ENCODE assay signal across 11 cellular contexts in genomic region chr19:18834644-18834984, GRCh38. TPM values are rescaled to one million over a fixed set of nuclear protein-coding genes. Genes with fewer than 3 reads are reported as not detected.
A peak's percentile ranks its signal among the peaks of the same experiment; 100 is the strongest.
DNase-seq lines count a peak whose midpoint lies in the region; ATAC-seq and TF ChIP-seq lines count a peak whose summit lies in the region.
"Had no signal": no experiment of that assay in that cellular context is flagged by ENCODE, and none has a peak within 500 bp of the region (broad histone marks: within the 10 kb centered on the region; RNA-seq: fewer than 3 reads in every experiment).

No MANE protein-coding gene starts in this region.

- no peaks in the 10 kb centered on the region for H3K9me3 Mint-ChIP-seq in MCF 10A (ENCODE audit: unreplicated experiment)

- H3K27me3 Mint-ChIP-seq in MCF 10A (ENCODE audit: insufficient read depth, unreplicated experiment) = no peaks in the 10 kb centered on the region

- peaks cover 31% of the 10 kb centered on the region for H3K36me3 ChIP-seq in HUES6 (ENCODE audit: control insufficient read depth, insufficient read depth, low read length)
- peaks cover 0 to 12% of the 10 kb centered on the region in 2 donors for H3K36me3 ChIP-seq in muscle layer of duodenum (ENCODE audit: control insufficient read depth in 1 of 2, insufficient read depth in 2 of 2, low read length in 2 of 2)

- H3K27me3 ChIP-seq in AG04450 (ENCODE audit: control insufficient read depth, insufficient read depth, low read length) (no peaks in the 10 kb centered on the region), HUES6 (ENCODE audit: control insufficient read depth, insufficient read depth, low read length) (peaks cover 3% of the 10 kb centered on the region; the same call in 1 of the 2 replicates), muscle layer of duodenum (ENCODE audit: low read depth, low read length) (no peaks in the 10 kb centered on the region)

- H3K4me3 ChIP-seq in AG04450 (ENCODE audit: low read depth, low read length) = peak overlapping the region; percentile 81
- H3K4me3 ChIP-seq in HUES6 (ENCODE audit: low read depth, low read length) = peak overlapping the region; percentile 98
- peak overlapping the region; percentile 79 to 88 for H3K4me3 ChIP-seq in muscle layer of duodenum (ENCODE audit: low read depth in 1 of 2, low read length in 2 of 2)

- no peak overlapping the region for H3K27ac ChIP-seq in AG04450 (ENCODE audit: low read depth, low read length)
- H3K27ac ChIP-seq in HUES6 (ENCODE audit: low read depth, low read length) = no peak overlapping the region
- peak overlapping the region; percentile 81 for H3K27ac ChIP-seq in muscle layer of duodenum (ENCODE audit: low read length)

- H3K36me3 Mint-ChIP-seq in MCF 10A (ENCODE audit: insufficient read depth, unreplicated experiment) = peaks cover 49% of the 10 kb centered on the region

- peak overlapping the region; percentile 98 for H3K27ac Mint-ChIP-seq in MCF 10A (ENCODE audit: low read depth, unreplicated experiment)

- H3K9ac ChIP-seq in HUES6 (ENCODE audit: low read length) = no peak overlapping the region

- ATAC-seq in omental fat pad (ENCODE audit: low FRiP score) = no peak

- peaks cover 31% of the 10 kb centered on the region for H3K4me1 Mint-ChIP-seq in MCF 10A (ENCODE audit: insufficient read depth, unreplicated experiment)

- CTCF ChIA-PET in AG04450 (lab: Charles Lee) (interaction anchor here (4.5 kb wide), 1 partner anchor 12 kb away, joined by 21 read pairs; no protein-coding TSS in a partner anchor), MCF 10A (lab: Yijun Ruan, JAX) (interaction anchor here (0.7 to 5.7 kb wide), 5 partner anchors 13 to 424 kb away, joined by 3 to 46 read pairs (median 3); partner anchors contain the start of gene REX1BD)

- DNase-seq in AG04450 (ENCODE audit: low read depth, low spot score) (no peak), MCF 10A (ENCODE audit: unreplicated experiment) (no peak), A172 (ENCODE audit: low spot score) (no peak), omental fat pad (ENCODE audit: low spot score) (no peak), RKO (ENCODE audit: low spot score) (no peak), posterior vena cava (ENCODE audit: low spot score) (no peak)
- DNase-seq: aorta, NCI-H1436 treated with DMSO at 0.1 percent for 48 hours had no signal

- BruUV-seq in MCF 10A (replicated peaks; lab: Mats Ljungman, UMichigan) = no TSS peak

- no peak for TF ChIP-seq CTCF in AG04450 (IDR thresholded peaks at IDR 0.05; ENCODE audit: low read depth, low read length)
- no peak for TF ChIP-seq CTCF in MCF 10A (IDR thresholded peaks at IDR 0.05; ENCODE audit: unreplicated experiment)
- TF ChIP-seq CTCF in omental fat pad (IDR thresholded peaks at IDR 0.05) = no peak

- POLR2A ChIA-PET in AG04450 (lab: Yijun Ruan, JAX) (no interaction called here), MCF 10A (lab: Yijun Ruan, JAX) (interaction anchor here (0.6 to 3.9 kb wide), 10 partner anchors 8 to 299 kb away, joined by 3 to 29 read pairs (median 4); partner anchors contain the start of genes COPE, DDX49 and UBA52)

- peaks cover 23% of the 10 kb centered on the region for H3K4me1 ChIP-seq in HUES6 (ENCODE audit: control insufficient read depth, insufficient read depth, low read length)
- peaks cover 22 to 52% of the 10 kb centered on the region in 2 donors for H3K4me1 ChIP-seq in muscle layer of duodenum (ENCODE audit: control insufficient read depth in 1 of 2, insufficient read depth in 2 of 2, low read length in 2 of 2)

- H3K9me3 ChIP-seq in AG04450 (ENCODE audit: control insufficient read depth, insufficient read depth, low read length) (no peaks in the 10 kb centered on the region), HUES6 (ENCODE audit: control insufficient read depth, insufficient read depth, low read depth, low read length) (no peaks in the 10 kb centered on the region), muscle layer of duodenum (ENCODE audit: control insufficient read depth in 1 of 2, low read length in 2 of 2) (no peaks in the 10 kb centered on the region)

- H3K4me3 Mint-ChIP-seq in MCF 10A (ENCODE audit: unreplicated experiment) = peak overlapping the region; percentile 94

- intact Hi-C loops in MCF 10A (cut with micrococcal nuclease) = loop anchor here (5.0 kb wide), 1 partner anchor 62 kb away; no protein-coding TSS in a partner anchor
- intact Hi-C loops in posterior vena cava (cut with DNase I) = no loop called here

RNA-seq across cellular contexts. Expression of gene UPF1, which starts 2.9 kb away (rescaled TPM):
- 28.2 and 33.2 TPM in 2 replicates for polyA plus RNA-seq in AG04450 (2011; rRNA removed)
- 59.9 and 76.5 TPM in 2 replicates for polyA minus RNA-seq in AG04450 (2011; rRNA and poly(A)+ RNA removed)
- total RNA-seq in MCF 10A (2022) (79.8 and 85.0 TPM in 2 replicates), omental fat pad (100 to 1,000 TPM in 2 of 4 donors, 10 to 100 TPM in 2; 67.3 to 113 (median 96.0) TPM), posterior vena cava (10 to 100 TPM; 45.1 to 56.5 TPM)
- total RNA-seq in A172 (2014; rRNA removed; shearing (Covaris generic)) = 40.3 and 56.4 TPM in 2 replicates

RNA-seq across cellular contexts. Expression of gene COMP, which starts 43.5 kb away (rescaled TPM):
- polyA plus RNA-seq in AG04450 (2011; rRNA removed) = 0.09 TPM in 2 replicates
- polyA minus RNA-seq in AG04450 (2011; rRNA and poly(A)+ RNA removed) = not detected in 2 replicates
- total RNA-seq in MCF 10A (2022) (not detected in 2 replicates), omental fat pad (1 to 10 TPM; 1.1 to 1.9 (median 1.3) TPM), posterior vena cava (100 to 1,000 TPM in 1 of 2 donors, 10 to 100 TPM in 1; 72.2 to 403 TPM)
- not detected in 2 replicates for total RNA-seq in A172 (2014; rRNA removed; shearing (Covaris generic))
- total RNA-seq: T-helper 2 cell treated with Interferon-gamma antibody and Interleukin-4, amounts not matched to agents 100 ng/mL and 5 ng/mL, for 36 hours had no signal

Comparison
In these comparisons a context has a peak if more than half of its experiments do, and no peak if none do; other contexts are left out.
1. RNA of gene COMP, which starts 43.5 kb away (total RNA-seq): 72.2 to 403 TPM in posterior vena cava; 1.1 to 1.9 TPM in omental fat pad, not detected in A172 and not detected in MCF 10A; every median in the first group is over 10 times any median in the second.
2. Peak in every context shown above with its lines, with median percentiles within 50 percentile points of each other: H3K4me3 ChIP-seq.